ENCODE assay signal across 1 cellular context in genomic region chr1:228452194-228453021, GRCh38.
TF ChIP-seq lines count a peak whose summit lies in the region.

No MANE protein-coding gene starts in this region.

TF ChIP-seq in K562, 482 proteins besides CTCF, POLR2A, EP300 and RAD21 (continued from another document and continues in another):
- no peak for TF ChIP-seq ARID3A (IDR thresholded peaks at IDR 0.05; ENCODE audit: borderline replicate concordance, low read depth, low read length)
- no peak; the same call in 1 of the 2 replicates for TF ChIP-seq GABPB2 (CRISPR knock-in tag; conservative IDR thresholded peaks at IDR 0.05)
- no peak for TF ChIP-seq PTTG1 (tag; IDR thresholded peaks at IDR 0.05; ENCODE audit: low read depth)
- TF ChIP-seq SUPT5H (IDR thresholded peaks at IDR 0.05), result peak; percentile 62; the same call in 1 of the 2 replicates
- TF ChIP-seq DACH1 (IDR thresholded peaks at IDR 0.05; ENCODE audit: partially characterized antibody), result peak; percentile 95
- no peak for TF ChIP-seq RFX1 (IDR thresholded peaks at IDR 0.05)
- TF ChIP-seq ZNF165 (CRISPR knock-in tag; IDR thresholded peaks at IDR 0.05; ENCODE audit: borderline replicate concordance), result no peak
- no peak for TF ChIP-seq E2F6 (IDR thresholded peaks at IDR 0.05; ENCODE audit: borderline replicate concordance in 1 of 2, extremely low read depth in 1 of 2, insufficient read depth in 1 of 2, insufficient read length in 1 of 2, low read depth in 1 of 2, low read length in 1 of 2, poor library complexity in 1 of 2, severe bottlenecking in 1 of 2)
- TF ChIP-seq ZNF436 (CRISPR knock-in tag; IDR thresholded peaks at IDR 0.05), result no peak
- TF ChIP-seq HNRNPK (IDR thresholded peaks at IDR 0.05; ENCODE audit: low read depth, low read length, poor library complexity, severe bottlenecking), result no peak
- no peak for TF ChIP-seq HMG20A (CRISPR knock-in tag; conservative IDR thresholded peaks at IDR 0.05)
- peak; percentile 85 for TF ChIP-seq HMGN3 (IDR thresholded peaks at IDR 0.05; ENCODE audit: borderline replicate concordance, extremely low read depth, insufficient read length, low read depth, low read length)
- no peak for TF ChIP-seq ZNF699 (CRISPR knock-in tag; IDR thresholded peaks at IDR 0.05; ENCODE audit: insufficient replicate concordance)
- TF ChIP-seq SREBF1 (IDR thresholded peaks at IDR 0.05; ENCODE audit: borderline replicate concordance, low read depth, low read length), result no peak
- 0 out of 2 replicates have a peak, but pooled peaks have one; percentile 30 for TF ChIP-seq TRIM28 (IDR thresholded peaks at IDR 0.05)
- no peak for TF ChIP-seq RNF219 (CRISPR knock-in tag; IDR thresholded peaks at IDR 0.05)
- TF ChIP-seq CEBPG (CRISPR knock-in tag; IDR thresholded peaks at IDR 0.05), result no peak
- no peak for TF ChIP-seq CEBPG (tag; conservative IDR thresholded peaks at IDR 0.05 in 1 of 2, IDR thresholded peaks at IDR 0.05 in 1 of 2)
- peak; percentile 7; the same call in 1 of the 2 replicates for TF ChIP-seq ZNF583 (CRISPR knock-in tag; IDR thresholded peaks at IDR 0.05)
- no peak for TF ChIP-seq GTF2B (IDR thresholded peaks at IDR 0.05; ENCODE audit: extremely low read depth, insufficient read length)
- peak; percentile 98 for TF ChIP-seq SMARCE1 (IDR thresholded peaks at IDR 0.05)
- TF ChIP-seq CHD7 (IDR thresholded peaks at IDR 0.05; ENCODE audit: low read depth, low read length), result no peak
- peak; percentile 76 for TF ChIP-seq MAFG (tag; conservative IDR thresholded peaks at IDR 0.05)
- TF ChIP-seq SAFB2 (IDR thresholded peaks at IDR 0.05; ENCODE audit: borderline replicate concordance, low read depth, low read length, severe bottlenecking), result no peak
- peak; percentile 59 for TF ChIP-seq POLR2B (IDR thresholded peaks at IDR 0.05; ENCODE audit: low read depth, partially characterized antibody)
- no peak for TF ChIP-seq ZBED1 (IDR thresholded peaks at IDR 0.05)
- peak; percentile 26 to 50; a peak in 2 of 4 replicates for TF ChIP-seq FOXK2 (conservative IDR thresholded peaks at IDR 0.05 in 1 of 2, IDR thresholded peaks at IDR 0.05 in 1 of 2; ENCODE audit: low read depth in 2 of 2)
- no peak for TF ChIP-seq ZNF639 (CRISPR knock-in tag; conservative IDR thresholded peaks at IDR 0.05 in 1 of 2, IDR thresholded peaks at IDR 0.05 in 1 of 2)
- no peak for TF ChIP-seq SNIP1 (IDR thresholded peaks at IDR 0.05; ENCODE audit: low read depth)
- no peak for TF ChIP-seq CUX1 (CRISPR knock-in tag; IDR thresholded peaks at IDR 0.05)
- no peak for TF ChIP-seq CXXC5 (CRISPR knock-in tag; IDR thresholded peaks at IDR 0.05)
- TF ChIP-seq ZNF133 (CRISPR knock-in tag; IDR thresholded peaks at IDR 0.05), result no peak
- peak; percentile 46; the same call in 1 of the 2 replicates for TF ChIP-seq ZNF766 (CRISPR knock-in tag; conservative IDR thresholded peaks at IDR 0.05)
- TF ChIP-seq EGR1 (conservative IDR thresholded peaks at IDR 0.05), result peak; percentile 42; the same call in 1 of the 2 replicates
- peak; percentile 73 for TF ChIP-seq NFIC (IDR thresholded peaks at IDR 0.05)
- TF ChIP-seq ZNF311 (CRISPR knock-in tag; IDR thresholded peaks at IDR 0.05), result no peak
- no peak for TF ChIP-seq NCOA2 (IDR thresholded peaks at IDR 0.05; ENCODE audit: partially characterized antibody in 2 of 2)
- TF ChIP-seq ATF7 (IDR thresholded peaks at IDR 0.05), result peak; percentile 66; the same call in 1 of the 2 replicates
